Comparison of ENCODE assay signal across 10 cellular contexts in the genomic region with DNA sequence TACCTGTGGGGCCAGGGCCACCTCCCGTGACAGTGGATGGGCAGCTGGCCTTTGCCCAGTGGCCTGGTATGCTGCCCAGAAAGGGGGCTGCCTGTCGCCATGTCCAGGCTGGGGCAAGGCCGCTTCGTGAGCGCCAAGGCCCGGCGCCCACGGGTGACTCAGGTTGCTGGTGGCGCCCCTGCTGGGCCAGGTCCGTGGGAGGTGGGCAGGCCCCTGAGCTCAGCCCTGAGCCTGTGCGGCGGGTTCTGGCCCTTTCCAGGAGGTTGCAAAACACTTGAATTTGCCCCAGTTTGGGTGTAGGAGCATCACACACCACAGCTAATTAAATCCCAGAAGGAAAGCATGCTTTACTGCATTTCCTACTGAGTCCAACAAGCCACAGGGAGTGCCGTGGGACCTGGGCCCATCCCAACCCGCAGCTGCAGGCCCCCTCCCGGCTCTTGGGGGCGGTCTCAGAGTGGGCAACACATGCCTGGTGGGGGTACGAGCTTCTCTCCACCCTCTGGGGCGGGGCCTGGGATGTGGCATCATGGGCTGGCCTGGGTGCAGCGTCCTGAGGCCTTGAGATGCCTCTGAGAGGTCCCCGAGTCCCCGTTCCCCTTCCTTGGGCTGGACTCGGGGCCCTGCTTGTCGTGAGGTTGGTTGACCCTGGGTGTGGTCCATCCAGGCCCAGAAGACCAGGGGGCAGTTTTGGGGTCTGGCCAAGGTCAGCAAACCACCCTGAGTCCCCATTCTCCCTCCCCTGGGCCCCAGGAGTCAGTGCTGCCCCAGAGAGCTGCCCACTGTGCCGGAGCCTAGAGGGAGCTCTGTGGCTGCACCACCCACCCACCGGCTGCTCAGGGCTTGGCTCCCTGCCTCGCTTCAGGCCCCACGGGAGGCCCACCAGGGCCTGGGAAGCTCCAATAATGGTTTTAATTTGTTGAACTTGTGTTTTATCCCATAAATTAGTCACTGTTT.
DNase-seq lines count a peak whose midpoint lies in the region; ATAC-seq and TF ChIP-seq lines count a peak whose summit lies in the region.
"Had no signal": no experiment of that assay in that cellular context is flagged by ENCODE, and none has a peak within 500 bp of the region (broad histone marks: within the 10 kb centered on the region; RNA-seq: fewer than 3 reads in every experiment).

No MANE protein-coding gene starts in this region.

- TF ChIP-seq CTCF in SK-N-SH (IDR thresholded peaks at IDR 0.05) = no peak

- POLR2A ChIA-PET in SK-N-SH (lab: Yijun Ruan, JAX) = no interaction called here

- 87% methylated on average over 7 of the region's 27 CpGs for WGBS in SK-N-SH (ENCODE audit: low lambda C conversion rate)

- H3F3A ChIP-seq in SK-N-SH (replicated peaks; ENCODE audit: insufficient read depth) = peaks cover 3% of the 10 kb centered on the region

- H3K9me3 ChIP-seq in SK-N-SH (no peaks in the 10 kb centered on the region), skeletal muscle satellite cell (replicated peaks; ENCODE audit: low read length) (no peaks in the 10 kb centered on the region)

- H3K9ac ChIP-seq in SK-N-SH (no peak overlapping the region), skeletal muscle satellite cell (ENCODE audit: low read depth, low read length) (no peak overlapping the region)

- no peaks in the 10 kb centered on the region for H3K79me2 ChIP-seq in SK-N-SH (ENCODE audit: insufficient read depth)

- H2AFZ ChIP-seq in SK-N-SH (ENCODE audit: low read depth) = no peak overlapping the region

- H4K20me1 ChIP-seq in SK-N-SH (ENCODE audit: insufficient read depth) = no peaks in the 10 kb centered on the region

- DNase-seq in Daoy (ENCODE audit: low read depth) (peak; percentile 40), SK-N-SH (peak; percentile 54), left cardiac atrium (no peak), GOT3 (lab: John Stamatoyannopoulos, UW) (no peak)
- DNase-seq in activated CD4-positive, CD25-positive, alpha-beta regulatory T cell (lab: John Stamatoyannopoulos, UW) = no peak
- DNase-seq: DMS79, T-helper 2 cell had no signal

- H3K9me2 ChIP-seq in SK-N-SH = no peaks in the 10 kb centered on the region

- ATAC-seq in left cardiac atrium (peak; percentile 24 to 25), HG02852 (IDR thresholded peaks at IDR 0.05; ENCODE audit: unreplicated experiment) (no peak), HG03442 (IDR thresholded peaks at IDR 0.05; ENCODE audit: unreplicated experiment) (no peak)

- no peak overlapping the region for H3K4me3 ChIP-seq in SK-N-SH (ENCODE audit: low read depth in 2 of 2, low read length in 1 of 2)
- no peak overlapping the region for H3K4me3 ChIP-seq in skeletal muscle satellite cell (ENCODE audit: low read length)

- intact Hi-C loops in left cardiac atrium (cut with DNase I) = no loop called here

- no peak overlapping the region for H3K4me2 ChIP-seq in SK-N-SH
- H3K4me2 ChIP-seq in skeletal muscle satellite cell (ENCODE audit: low read length) = peak overlapping the region; percentile 19

- TF ChIP-seq RAD21 in SK-N-SH (IDR thresholded peaks at IDR 0.05; ENCODE audit: low read length) = no peak

- TF ChIP-seq EP300 in SK-N-SH (IDR thresholded peaks at IDR 0.05; ENCODE audit: borderline replicate concordance in 1 of 2, low read depth in 1 of 2, low read length in 1 of 2) = no peak

- CTCF ChIA-PET in SK-N-SH (lab: Yijun Ruan, JAX) = interaction anchor here (1.1 to 1.2 kb wide), 3 partner anchors 127 to 327 kb away, joined by 3 to 5 read pairs (median 3); no protein-coding TSS in a partner anchor

- no peaks in the 10 kb centered on the region for H3K27me3 ChIP-seq in SK-N-SH (ENCODE audit: insufficient read depth)
- no peaks in the 10 kb centered on the region for H3K27me3 ChIP-seq in skeletal muscle satellite cell (ENCODE audit: control insufficient read depth, insufficient read depth, low read length)

- H3K36me3 ChIP-seq in SK-N-SH (replicated peaks in 1 of 2; ENCODE audit: control insufficient read depth in 1 of 2, insufficient read depth in 2 of 2, low read length in 1 of 2) (peaks cover 0 to 5% of the 10 kb centered on the region in 2 experiments), skeletal muscle satellite cell (ENCODE audit: insufficient read depth, low read length) (no peaks in the 10 kb centered on the region)

- H3K4me1 ChIP-seq in SK-N-SH (ENCODE audit: control insufficient read depth in 1 of 2, insufficient read depth in 2 of 2, low read depth in 1 of 2, low read length in 1 of 2) = peaks cover 5 to 33% of the 10 kb centered on the region in 2 experiments; a peak in 2 of 4 replicates
- peaks cover 22% of the 10 kb centered on the region for H3K4me1 ChIP-seq in skeletal muscle satellite cell (ENCODE audit: control insufficient read depth, insufficient read depth, low read length)

- H3K27ac ChIP-seq in SK-N-SH (ENCODE audit: low read depth in 2 of 2, low read length in 1 of 2) = no peak overlapping the region

TF ChIP-seq in SK-N-SH, 30 proteins besides CTCF, POLR2A, EP300 and RAD21:
- TF ChIP-seq GABPA (IDR thresholded peaks at IDR 0.05; ENCODE audit: low read depth) = no peak
- no peak for TF ChIP-seq TCF12 (IDR thresholded peaks at IDR 0.05)
- TF ChIP-seq JUND (IDR thresholded peaks at IDR 0.05) = no peak
- no peak for TF ChIP-seq SIN3A (IDR thresholded peaks at IDR 0.05; ENCODE audit: borderline replicate concordance, low read depth, low read length)
- no peak for TF ChIP-seq RFX5 (IDR thresholded peaks at IDR 0.05; ENCODE audit: low read length)
- TF ChIP-seq NRF1 (IDR thresholded peaks at IDR 0.05; ENCODE audit: low read depth, low read length) = no peak
- TF ChIP-seq, protein P1, sequence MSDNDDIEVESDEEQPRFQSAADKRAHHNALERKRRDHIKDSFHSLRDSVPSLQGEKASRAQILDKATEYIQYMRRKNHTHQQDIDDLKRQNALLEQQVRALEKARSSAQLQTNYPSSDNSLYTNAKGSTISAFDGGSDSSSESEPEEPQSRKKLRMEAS (IDR thresholded peaks at IDR 0.05; ENCODE audit: low read depth) = no peak
- TF ChIP-seq RCOR1 (IDR thresholded peaks at IDR 0.05; ENCODE audit: low read length) = no peak

Comparison
In these comparisons a context has a peak if more than half of its experiments do, and no peak if none do; other contexts are left out.
1. DNase-seq: peak in Daoy (single experiment) and SK-N-SH (single experiment); none in left cardiac atrium (single experiment), activated CD4-positive, CD25-positive, alpha-beta regulatory T cell (0 of 4) and GOT3 (single experiment).
2. ATAC-seq: peak in left cardiac atrium (2 of 2); none in HG02852 (single experiment) and HG03442 (single experiment).